8 cellular contexts compared by ENCODE assay signal in the genomic region with DNA sequence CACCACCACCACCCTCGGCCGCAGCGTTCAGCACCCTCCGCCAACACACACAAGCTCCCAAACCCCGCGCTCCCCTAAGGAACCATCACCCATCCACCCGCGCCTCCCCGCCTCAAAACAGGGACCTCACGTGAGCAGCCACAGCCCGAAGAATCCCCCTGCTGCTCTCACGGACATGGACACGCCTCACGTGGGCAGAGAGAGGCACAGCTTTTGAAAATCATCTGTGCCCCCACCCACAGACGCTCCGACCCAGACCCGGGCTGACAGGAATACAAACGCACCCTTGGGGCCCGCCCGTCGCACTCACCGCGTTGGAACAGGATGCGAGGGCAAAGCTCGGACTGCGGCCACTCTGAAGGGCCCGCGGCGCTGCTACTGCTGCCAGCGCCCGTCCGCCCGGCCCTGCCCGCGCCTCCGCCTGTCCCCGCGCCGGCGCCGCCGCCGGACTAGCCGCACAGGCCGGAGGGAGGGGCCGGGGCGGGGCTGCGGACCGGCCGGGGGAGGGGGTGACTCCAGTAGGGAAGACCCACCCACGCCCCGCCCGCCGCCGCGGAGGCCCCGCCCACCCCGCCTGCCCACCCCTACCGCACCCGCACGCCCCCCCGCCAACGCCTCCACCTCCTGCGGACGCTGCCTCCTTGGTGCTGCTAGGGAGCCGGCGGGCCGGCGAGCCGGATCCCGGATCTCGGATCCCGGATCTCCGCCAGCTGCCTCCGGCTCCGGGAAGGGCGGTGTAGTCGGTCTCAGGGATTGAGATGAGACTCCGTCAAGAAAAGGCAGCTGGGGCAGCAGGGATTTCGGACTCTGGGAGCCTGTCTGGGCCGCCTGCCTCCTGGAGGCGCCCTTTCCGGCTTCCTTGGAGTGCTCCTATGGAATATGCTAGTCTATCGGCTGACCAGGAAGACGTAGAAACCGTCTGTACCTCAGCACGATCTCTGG. TPM values are rescaled to one million over a fixed set of nuclear protein-coding genes. Genes with fewer than 3 reads are reported as not detected.
DNase-seq lines count a peak whose midpoint lies in the region; ATAC-seq and TF ChIP-seq lines count a peak whose summit lies in the region.

A gene (minus strand): TSS at position 461 of the 942 bp plus-strand sequence. CDS start 8,246 bp downstream, outside the sequence.

- H3K9me3 ChIP-seq in Loucy (ENCODE audit: insufficient read depth, low read depth, low read length) (no peaks in the 10 kb centered on the region), testis (no peaks in the 10 kb centered on the region)

- peak within 1 kb of the TSS; percentile 88 for H3K4me3 Mint-ChIP-seq in GM23338
- H3K4me3 Mint-ChIP-seq in activated naive CD8-positive, alpha-beta T cell = peak within 1 kb of the TSS; percentile 86
- H3K4me3 Mint-ChIP-seq in osteocyte (ENCODE audit: unreplicated experiment) = peak within 1 kb of the TSS; percentile 90

- H3F3A ChIP-seq in GM23338 (replicated peaks; ENCODE audit: low read depth) (0 out of 2 replicates have a peak, but pooled peaks cover 13% of the 10 kb centered on the region), Loucy (ENCODE audit: low read depth) (peaks cover 15% of the 10 kb centered on the region; the same call in 1 of the 2 replicates)

- ATAC-seq in GM23338 = peak; percentile 65
- peak; percentile 85 for ATAC-seq in SK-N-SH treated with all-trans-retinoic acid at 6 μM for 48 hours

- intact Hi-C loops in testis (cut with DNase I; ENCODE audit: low total_unique reads) = no loop called here

- H3K4me1 Mint-ChIP-seq in GM23338 (peaks cover 31% of the 10 kb centered on the region), osteocyte (ENCODE audit: unreplicated experiment) (peaks cover 32% of the 10 kb centered on the region)
- H3K4me1 Mint-ChIP-seq in activated naive CD8-positive, alpha-beta T cell (ENCODE audit: low read depth) = peaks cover 21% of the 10 kb centered on the region

- H3K4me3 ChIP-seq in GM23338 (peak within 1 kb of the TSS; percentile 93), Loucy (ENCODE audit: low read length, poor library complexity, severe bottlenecking) (peak within 1 kb of the TSS; percentile 90), testis (peak within 1 kb of the TSS; percentile 81 to 82)

- peak within 1 kb of the TSS; percentile 74 for H3K9ac ChIP-seq in Loucy (ENCODE audit: low read depth, low read length, poor library complexity, severe bottlenecking)

- H3K4me1 ChIP-seq in GM23338 (ENCODE audit: insufficient read depth) (peaks cover 23% of the 10 kb centered on the region), Loucy (ENCODE audit: insufficient read depth, low read length, poor library complexity, severe bottlenecking) (peaks cover 41% of the 10 kb centered on the region), testis (peaks cover 10% of the 10 kb centered on the region)

- 1% methylated on average over 33 to 66 of the region's 87 CpGs for WGBS in testis, 2 donors

- TF ChIP-seq POLR2A in testis (IDR thresholded peaks at IDR 0.05) = no peak

- TF ChIP-seq CTCF in GM23338 (conservative IDR thresholded peaks at IDR 0.05; ENCODE audit: low read depth in 2 of 2) (peak; percentile 26 to 35), Loucy (conservative IDR thresholded peaks at IDR 0.05; ENCODE audit: low read length) (no peak), osteocyte (IDR thresholded peaks at IDR 0.05) (peak; percentile 53), testis (IDR thresholded peaks at IDR 0.05) (no peak)

- peak; percentile 72 for DNase-seq in DMS53 treated with DMSO at 0.1 percent for 48 hours (lab: John Stamatoyannopoulos, UW; ENCODE audit: unreplicated experiment)
- peak; percentile 89 for DNase-seq in GM23338 (ENCODE audit: low spot score)
- DNase-seq in glomerular visceral epithelial cell (ENCODE audit: extremely low spot score) = peak; percentile 92
- peak; percentile 96 for DNase-seq in osteocyte (ENCODE audit: extremely low spot score, unreplicated experiment)
- DNase-seq in testis = peak; percentile 96

- no peaks in the 10 kb centered on the region for H3K79me2 ChIP-seq in GM23338 (replicated peaks; ENCODE audit: insufficient read depth)
- peaks cover 6% of the 10 kb centered on the region; the same call in 1 of the 2 replicates for H3K79me2 ChIP-seq in Loucy (ENCODE audit: insufficient read depth, low read length)

- H3K9me2 ChIP-seq in GM23338 (ENCODE audit: insufficient read depth) (no peaks in the 10 kb centered on the region), Loucy (replicated peaks; ENCODE audit: low read depth, low read length) (no peaks in the 10 kb centered on the region)

- H3K36me3 Mint-ChIP-seq in GM23338 (ENCODE audit: low read depth) (peaks cover 24% of the 10 kb centered on the region), osteocyte (ENCODE audit: unreplicated experiment) (peaks cover 8% of the 10 kb centered on the region)
- H3K36me3 Mint-ChIP-seq in activated naive CD8-positive, alpha-beta T cell = peaks cover 2% of the 10 kb centered on the region

- H3K4me2 ChIP-seq in GM23338 (peak within 1 kb of the TSS; percentile 89), Loucy (ENCODE audit: low read depth, low read length, poor library complexity, severe bottlenecking) (peak within 1 kb of the TSS; percentile 86)

- H3K27ac ChIP-seq in GM23338 (ENCODE audit: low read depth) = peak within 1 kb of the TSS; percentile 91
- peak within 1 kb of the TSS; percentile 82 to 86 for H3K27ac ChIP-seq in testis

- peaks cover 2% of the 10 kb centered on the region for H4K20me1 ChIP-seq in GM23338 (replicated peaks; ENCODE audit: insufficient read depth)
- no peaks in the 10 kb centered on the region for H4K20me1 ChIP-seq in Loucy (ENCODE audit: insufficient read depth, low read length, poor library complexity, severe bottlenecking)

- no peaks in the 10 kb centered on the region for H3K9me3 Mint-ChIP-seq in GM23338
- no peaks in the 10 kb centered on the region for H3K9me3 Mint-ChIP-seq in activated naive CD8-positive, alpha-beta T cell (ENCODE audit: low read depth)
- no peaks in the 10 kb centered on the region for H3K9me3 Mint-ChIP-seq in osteocyte (ENCODE audit: unreplicated experiment)

- no peaks in the 10 kb centered on the region for H3K27me3 ChIP-seq in GM23338 (ENCODE audit: insufficient read depth)
- H3K27me3 ChIP-seq in Loucy (ENCODE audit: insufficient read depth, low read length, poor library complexity, severe bottlenecking) = no peaks in the 10 kb centered on the region
- no peaks in the 10 kb centered on the region for H3K27me3 ChIP-seq in testis

- peak within 1 kb of the TSS; percentile 94 for H3K27ac Mint-ChIP-seq in GM23338
- H3K27ac Mint-ChIP-seq in activated naive CD8-positive, alpha-beta T cell = peak within 1 kb of the TSS; percentile 56
- peak within 1 kb of the TSS; percentile 93 for H3K27ac Mint-ChIP-seq in osteocyte (ENCODE audit: unreplicated experiment)

- H2AFZ ChIP-seq in GM23338 (peak within 1 kb of the TSS; percentile 99), Loucy (ENCODE audit: low read length) (peak within 1 kb of the TSS; percentile 87; the same call in 1 of the 2 replicates)

- H3K27me3 Mint-ChIP-seq in GM23338 (ENCODE audit: insufficient read depth, low read depth, poor library complexity) (peaks cover 13% of the 10 kb centered on the region), osteocyte (ENCODE audit: unreplicated experiment) (no peaks in the 10 kb centered on the region)
- H3K27me3 Mint-ChIP-seq in activated naive CD8-positive, alpha-beta T cell = no peaks in the 10 kb centered on the region

- peaks cover 4% of the 10 kb centered on the region; the same call in 1 of the 2 replicates for H3K36me3 ChIP-seq in GM23338 (ENCODE audit: insufficient read depth)
- no peaks in the 10 kb centered on the region; the same call in 1 of the 2 replicates for H3K36me3 ChIP-seq in Loucy (ENCODE audit: insufficient read depth, low read length)
- H3K36me3 ChIP-seq in testis (ENCODE audit: low read depth, missing control alignments) = no peaks in the 10 kb centered on the region

TF ChIP-seq in SK-N-SH treated with all-trans-retinoic acid at 6 μM for 48 hours, 23 proteins besides CTCF, POLR2A, EP300 and RAD21 (continues in another document):
- TF ChIP-seq, protein P1, sequence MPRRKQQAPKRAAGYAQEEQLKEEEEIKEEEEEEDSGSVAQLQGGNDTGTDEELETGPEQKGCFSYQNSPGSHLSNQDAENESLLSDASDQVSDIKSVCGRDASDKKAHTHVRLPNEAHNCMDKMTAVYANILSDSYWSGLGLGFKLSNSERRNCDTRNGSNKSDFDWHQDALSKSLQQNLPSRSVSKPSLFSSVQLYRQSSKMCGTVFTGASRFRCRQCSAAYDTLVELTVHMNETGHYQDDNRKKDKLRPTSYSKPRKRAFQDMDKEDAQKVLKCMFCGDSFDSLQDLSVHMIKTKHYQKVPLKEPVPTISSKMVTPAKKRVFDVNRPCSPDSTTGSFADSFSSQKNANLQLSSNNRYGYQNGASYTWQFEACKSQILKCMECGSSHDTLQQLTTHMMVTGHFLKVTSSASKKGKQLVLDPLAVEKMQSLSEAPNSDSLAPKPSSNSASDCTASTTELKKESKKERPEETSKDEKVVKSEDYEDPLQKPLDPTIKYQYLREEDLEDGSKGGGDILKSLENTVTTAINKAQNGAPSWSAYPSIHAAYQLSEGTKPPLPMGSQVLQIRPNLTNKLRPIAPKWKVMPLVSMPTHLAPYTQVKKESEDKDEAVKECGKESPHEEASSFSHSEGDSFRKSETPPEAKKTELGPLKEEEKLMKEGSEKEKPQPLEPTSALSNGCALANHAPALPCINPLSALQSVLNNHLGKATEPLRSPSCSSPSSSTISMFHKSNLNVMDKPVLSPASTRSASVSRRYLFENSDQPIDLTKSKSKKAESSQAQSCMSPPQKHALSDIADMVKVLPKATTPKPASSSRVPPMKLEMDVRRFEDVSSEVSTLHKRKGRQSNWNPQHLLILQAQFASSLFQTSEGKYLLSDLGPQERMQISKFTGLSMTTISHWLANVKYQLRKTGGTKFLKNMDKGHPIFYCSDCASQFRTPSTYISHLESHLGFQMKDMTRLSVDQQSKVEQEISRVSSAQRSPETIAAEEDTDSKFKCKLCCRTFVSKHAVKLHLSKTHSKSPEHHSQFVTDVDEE (CRISPR knock-in tag; IDR thresholded peaks at IDR 0.05) = 0 out of 2 replicates have a peak, but pooled peaks have one; percentile 25
- TF ChIP-seq ZNF565 (CRISPR knock-in tag; conservative IDR thresholded peaks at IDR 0.05; ENCODE audit: low read depth) = no peak

RNA-seq across cellular contexts. Expression of the gene that starts here (rescaled TPM):
- 15.0 and 21.1 TPM in 2 replicates for total RNA-seq in GM23338 (2014; rRNA removed; shearing (Covaris generic))
- polyA plus RNA-seq in GM23338 (2016; fragmentation: Nextera tagmentation; extraction: Ambion mirVana) (7.3 and 7.9 TPM in 2 replicates), testis (ENCODE audit: insufficient read depth, low read depth, low replicate concordance) (15.0 TPM)
- total RNA-seq in osteocyte (30.7 and 32.5 TPM in 2 replicates), testis (10 to 100 TPM; 29.4 TPM)

Comparison
In these comparisons a context has a peak if more than half of its experiments do, and no peak if none do; other contexts are left out.
1. Peak in every context shown above with its lines: DNase-seq, ATAC-seq, H3K4me3 ChIP-seq and H3K27ac ChIP-seq.
2. CTCF ChIP-seq: peak in GM23338 (2 of 2) and osteocyte (single experiment); none in Loucy (single experiment) and testis (0 of 3).